15 cellular contexts compared by ENCODE assay signal in the genomic region with DNA sequence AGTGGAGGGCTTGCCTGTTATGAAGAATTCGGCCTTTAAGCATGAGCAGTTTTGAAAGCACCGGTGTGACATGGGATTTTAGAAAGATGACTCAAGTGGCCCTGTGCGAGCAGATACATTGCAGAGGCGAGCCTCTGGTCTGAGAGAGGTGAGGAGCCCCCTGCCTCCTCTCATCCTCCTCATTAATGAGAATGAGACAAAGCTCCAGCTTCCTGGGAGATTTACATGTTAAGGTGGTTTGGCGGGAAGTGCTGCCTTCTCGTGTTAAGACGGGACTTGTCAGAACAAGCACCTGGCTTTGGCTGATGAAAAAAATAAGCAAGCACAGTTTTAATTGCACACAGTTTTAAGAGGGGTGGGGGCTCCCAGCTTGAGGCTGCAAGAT.
DNase-seq lines count a peak whose midpoint lies in the region; ATAC-seq and TF ChIP-seq lines count a peak whose summit lies in the region.
"Had no signal": no experiment of that assay in that cellular context is flagged by ENCODE, and none has a peak within 500 bp of the region (broad histone marks: within the 10 kb centered on the region; RNA-seq: fewer than 3 reads in every experiment).

No MANE protein-coding gene starts in this region.

- peaks cover 15% of the 10 kb centered on the region for H3K9me3 Mint-ChIP-seq in dendritic cell treated with granulocyte-macrophage colony-stimulating factor and Interleukin-4, amounts not matched to agents 40 ng/mL and 50 ng/mL, for 4 days
- H3K9me3 Mint-ChIP-seq in osteocyte (ENCODE audit: unreplicated experiment): peaks cover 5% of the 10 kb centered on the region

- H3K9ac ChIP-seq in mesendoderm (ENCODE audit: low read length): no peak overlapping the region

- H2BK5ac ChIP-seq in mesendoderm (ENCODE audit: low read length): no peak overlapping the region

- no peak overlapping the region for H3K4me3 ChIP-seq in GM12865 (ENCODE audit: low read depth, low read length)
- no peak overlapping the region for H3K4me3 ChIP-seq in mesendoderm (ENCODE audit: low read length)
- H3K4me3 ChIP-seq: sigmoid colon had no signal

- H3K36me3 Mint-ChIP-seq in dendritic cell treated with granulocyte-macrophage colony-stimulating factor and Interleukin-4, amounts not matched to agents 40 ng/mL and 50 ng/mL, for 4 days (ENCODE audit: low read depth): no peaks in the 10 kb centered on the region
- no peaks in the 10 kb centered on the region for H3K36me3 Mint-ChIP-seq in osteocyte (ENCODE audit: unreplicated experiment)
- no peaks in the 10 kb centered on the region for H3K36me3 Mint-ChIP-seq in T-helper 17 cell (ENCODE audit: low read depth)

- TF ChIP-seq CTCF in GM12865 (IDR thresholded peaks at IDR 0.05; ENCODE audit: insufficient read depth, low read depth, low read length, missing control alignments) (no peak), osteocyte (IDR thresholded peaks at IDR 0.05) (no peak)

- no peak overlapping the region for H4K5ac ChIP-seq in mesendoderm (ENCODE audit: low read length)

- ATAC-seq in T-helper 17 cell (no peak), HG03175 (IDR thresholded peaks at IDR 0.05; ENCODE audit: unreplicated experiment) (no peak)
- ATAC-seq: activated CD4-positive, CD25-positive, alpha-beta regulatory T cell treated with anti-CD3 and anti-CD28 coated beads, Interleukin-2, amount 50 U/mL, for 24 hours had no signal

- H4K8ac ChIP-seq in mesendoderm (ENCODE audit: low read depth, low read length): no peak overlapping the region

- no CpG with 5 or more reads among the region's 7 CpGs for WGBS in mesendoderm (ENCODE audit: extremely low coverage, insufficient coverage, low lambda C conversion rate)

- H2BK15ac ChIP-seq in mesendoderm (replicated peaks; ENCODE audit: low read depth): no peak overlapping the region

- no peak overlapping the region for H3K4me2 ChIP-seq in mesendoderm (ENCODE audit: low read length)

- H3K4me3 Mint-ChIP-seq in dendritic cell treated with granulocyte-macrophage colony-stimulating factor and Interleukin-4, amounts not matched to agents 40 ng/mL and 50 ng/mL, for 4 days: no peak overlapping the region
- H3K4me3 Mint-ChIP-seq in osteocyte (ENCODE audit: unreplicated experiment) (peak overlapping the region; percentile 0), T-helper 17 cell (no peak overlapping the region)

- H3K18ac ChIP-seq in mesendoderm (ENCODE audit: low read length): no peak overlapping the region

- no peaks in the 10 kb centered on the region for H3K79me2 ChIP-seq in mesendoderm (ENCODE audit: control insufficient read depth, insufficient read depth, low read length)

- H2AK5ac ChIP-seq in mesendoderm (ENCODE audit: low read length): no peak overlapping the region

- H3K23ac ChIP-seq in mesendoderm (ENCODE audit: low read length): no peak overlapping the region

- H3K79me1 ChIP-seq in mesendoderm (ENCODE audit: low read length): no peaks in the 10 kb centered on the region

- DNase-seq in GM12865 (ENCODE audit: low read depth) (peak; percentile 12), NCI-H2171 treated with DMSO at 0.1 percent for 48 hours (lab: John Stamatoyannopoulos, UW) (peak; percentile 75), osteocyte (ENCODE audit: extremely low spot score, unreplicated experiment) (no peak), T-helper 17 cell (no peak), mesendoderm (no peak), AG08396 (ENCODE audit: low spot score) (no peak)
- DNase-seq: effector CD8-positive, alpha-beta T cell; IMR-90; left cardiac atrium; SHP77 treated with DMSO at 0.1 percent for 48 hours; sigmoid colon; stimulated activated CD4-positive, alpha-beta T cell treated with anti-CD3 and anti-CD28 coated beads, Interleukin-2, amount 100 ng/mL, for 48 hours had no signal

- peaks cover 52% of the 10 kb centered on the region for H3K4me1 Mint-ChIP-seq in dendritic cell treated with granulocyte-macrophage colony-stimulating factor and Interleukin-4, amounts not matched to agents 40 ng/mL and 50 ng/mL, for 4 days (ENCODE audit: low read depth)
- peaks cover 29% of the 10 kb centered on the region for H3K4me1 Mint-ChIP-seq in osteocyte (ENCODE audit: unreplicated experiment)
- no peaks in the 10 kb centered on the region for H3K4me1 Mint-ChIP-seq in T-helper 17 cell

- no peaks in the 10 kb centered on the region for H3K27me3 ChIP-seq in mesendoderm (ENCODE audit: insufficient read depth, low read length, poor library complexity)
- H3K27me3 ChIP-seq: sigmoid colon had no signal

- no peaks in the 10 kb centered on the region for H3K36me3 ChIP-seq in mesendoderm (ENCODE audit: control insufficient read depth, insufficient read depth, low read length)
- H3K36me3 ChIP-seq: sigmoid colon had no signal

- H3K56ac ChIP-seq in mesendoderm (ENCODE audit: low read length): no peak overlapping the region

- intact Hi-C loops in dendritic cell treated with granulocyte-macrophage colony-stimulating factor and Interleukin-4, amounts not matched to agents 40 ng/mL and 50 ng/mL, for 4 days (cut with micrococcal nuclease): no loop called here

- no peak overlapping the region for H2BK120ac ChIP-seq in mesendoderm (ENCODE audit: low read depth, low read length)

- no peaks in the 10 kb centered on the region for H3K4me1 ChIP-seq in mesendoderm (ENCODE audit: control insufficient read depth, low read depth, low read length)

- no peak overlapping the region for H3K4ac ChIP-seq in mesendoderm (ENCODE audit: low read depth, low read length)

- no peak overlapping the region for H3K27ac ChIP-seq in mesendoderm (ENCODE audit: low read depth, low read length)
- H3K27ac ChIP-seq: sigmoid colon had no signal

- peak overlapping the region; percentile 1 for H3K27ac Mint-ChIP-seq in dendritic cell treated with granulocyte-macrophage colony-stimulating factor and Interleukin-4, amounts not matched to agents 40 ng/mL and 50 ng/mL, for 4 days
- H3K27ac Mint-ChIP-seq in osteocyte (ENCODE audit: unreplicated experiment): peak overlapping the region; percentile 76
- no peak overlapping the region for H3K27ac Mint-ChIP-seq in T-helper 17 cell

- H3K27me3 Mint-ChIP-seq in dendritic cell treated with granulocyte-macrophage colony-stimulating factor and Interleukin-4, amounts not matched to agents 40 ng/mL and 50 ng/mL, for 4 days: no peaks in the 10 kb centered on the region
- H3K27me3 Mint-ChIP-seq in osteocyte (ENCODE audit: unreplicated experiment): no peaks in the 10 kb centered on the region
- peaks cover 15% of the 10 kb centered on the region for H3K27me3 Mint-ChIP-seq in T-helper 17 cell

- H3K9me3 ChIP-seq in T-helper 17 cell (ENCODE audit: control insufficient read depth, low read length, poor library complexity, severe bottlenecking): no peaks in the 10 kb centered on the region

Comparison
In these comparisons a context has a peak if more than half of its experiments do, and no peak if none do; other contexts are left out.
1. DNase-seq: peak in GM12865 (single experiment) and NCI-H2171 treated with DMSO at 0.1 percent for 48 hours (single experiment); none in osteocyte (single experiment), T-helper 17 cell (0 of 3), mesendoderm (single experiment) and AG08396 (single experiment).